10 cellular contexts compared by ENCODE assay signal in the genomic region with DNA sequence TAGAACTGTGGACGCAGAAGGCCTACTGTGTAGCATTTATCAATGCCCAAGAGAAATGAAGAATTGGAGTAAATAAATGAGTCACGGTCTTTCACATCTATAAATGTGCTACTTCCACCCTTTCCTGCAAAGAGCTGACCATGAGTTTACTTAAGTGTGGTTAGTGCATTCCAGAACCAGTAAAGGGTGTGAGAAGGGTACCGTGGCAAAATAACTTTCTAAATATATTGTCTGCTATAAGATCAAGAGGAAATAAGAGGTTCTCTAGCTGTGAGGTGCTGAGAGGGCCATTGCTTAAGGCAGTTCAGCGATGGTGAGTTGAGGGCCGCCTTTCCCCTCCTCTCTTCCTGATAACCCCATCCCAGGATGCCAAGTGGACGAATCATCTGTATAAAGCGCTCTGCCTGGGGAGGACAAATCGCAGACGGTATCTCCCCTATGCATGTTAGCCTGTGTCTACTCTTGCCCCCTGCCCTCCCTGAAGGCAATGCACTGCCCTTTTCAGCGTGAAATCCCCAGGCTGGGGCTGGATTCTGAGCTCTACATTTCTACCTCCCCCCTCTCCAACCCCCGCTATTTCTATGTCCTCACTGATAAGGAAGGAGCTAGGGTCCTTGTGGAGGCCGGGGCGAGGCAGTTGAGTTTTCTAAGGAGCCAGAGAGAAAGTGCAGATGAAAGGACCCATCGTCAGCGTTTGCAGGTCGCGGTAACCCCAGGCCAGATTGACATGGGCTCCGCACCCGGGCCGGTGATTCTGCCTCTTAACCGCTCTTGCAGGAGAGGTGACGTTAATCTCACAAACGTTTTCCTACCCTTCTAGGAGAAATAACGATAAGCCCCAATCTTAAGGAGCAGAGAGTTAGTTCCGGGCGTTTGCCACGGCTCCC. TPM values are rescaled to one million over a fixed set of nuclear protein-coding genes. Genes with fewer than 3 reads are reported as not detected.
DNase-seq lines count a peak whose midpoint lies in the region; ATAC-seq and TF ChIP-seq lines count a peak whose summit lies in the region.
"Had no signal": no experiment of that assay in that cellular context is flagged by ENCODE, and none has a peak within 500 bp of the region (broad histone marks: within the 10 kb centered on the region; RNA-seq: fewer than 3 reads in every experiment).

No MANE protein-coding gene starts in this region.

- H3K4me3 ChIP-seq in CD4-positive, CD25-positive, alpha-beta regulatory T cell (ENCODE audit: low read depth, low read length) = no peak overlapping the region

- peaks cover 3% of the 10 kb centered on the region for H3K4me1 ChIP-seq in CD4-positive, CD25-positive, alpha-beta regulatory T cell (ENCODE audit: control insufficient read depth, insufficient read depth, low read length, poor library complexity, severe bottlenecking)

- TF ChIP-seq CTCF in endothelial cell (IDR thresholded peaks at IDR 0.05; ENCODE audit: unreplicated experiment) (no peak), neural crest cell (conservative IDR thresholded peaks at IDR 0.05) (no peak)

- no peak for ATAC-seq in CD4-positive, CD25-positive, alpha-beta regulatory T cell (ENCODE audit: low read depth in 2 of 2)
- no peak for ATAC-seq in HG03196 (IDR thresholded peaks at IDR 0.05; ENCODE audit: unreplicated experiment)
- ATAC-seq in GM21528 (IDR thresholded peaks at IDR 0.05; ENCODE audit: low FRiP score, unreplicated experiment) = no peak
- no peak for ATAC-seq in HG03342 (IDR thresholded peaks at IDR 0.05; ENCODE audit: unreplicated experiment)

- peaks cover 3% of the 10 kb centered on the region for H3K27me3 ChIP-seq in CD4-positive, CD25-positive, alpha-beta regulatory T cell (ENCODE audit: control insufficient read depth, insufficient read depth, low read length)

- H3K27ac Mint-ChIP-seq in CD4-positive, CD25-positive, alpha-beta regulatory T cell = no peak overlapping the region
- H3K27ac Mint-ChIP-seq in endothelial cell (ENCODE audit: unreplicated experiment) (no peak overlapping the region), neural crest cell (ENCODE audit: unreplicated experiment) (no peak overlapping the region)

- no peak overlapping the region for H3K27ac ChIP-seq in CD4-positive, CD25-positive, alpha-beta regulatory T cell (ENCODE audit: insufficient read depth, low read length, poor library complexity, severe bottlenecking)

- H3K36me3 ChIP-seq in CD4-positive, CD25-positive, alpha-beta regulatory T cell (ENCODE audit: control insufficient read depth, insufficient read depth, low read length) = no peaks in the 10 kb centered on the region

- peaks cover 0 to 10% (median 5%) of the 10 kb centered on the region in 7 donors for H3K9me3 Mint-ChIP-seq in CD4-positive, CD25-positive, alpha-beta regulatory T cell
- H3K9me3 Mint-ChIP-seq in endothelial cell (ENCODE audit: unreplicated experiment) = no peaks in the 10 kb centered on the region
- H3K9me3 Mint-ChIP-seq in neural crest cell = no peaks in the 10 kb centered on the region

- no peaks in the 10 kb centered on the region for H3K9me3 ChIP-seq in CD4-positive, CD25-positive, alpha-beta regulatory T cell (ENCODE audit: control insufficient read depth in 2 of 2, low read length in 2 of 2)

- H3K4me1 Mint-ChIP-seq in CD4-positive, CD25-positive, alpha-beta regulatory T cell = peaks cover 0 to 13% (median 2%) of the 10 kb centered on the region in 4 donors
- H3K4me1 Mint-ChIP-seq in endothelial cell (ENCODE audit: unreplicated experiment) (no peaks in the 10 kb centered on the region), neural crest cell (peaks cover 6% of the 10 kb centered on the region)

- H3K36me3 Mint-ChIP-seq in CD4-positive, CD25-positive, alpha-beta regulatory T cell = no peaks in the 10 kb centered on the region
- no peaks in the 10 kb centered on the region for H3K36me3 Mint-ChIP-seq in endothelial cell (ENCODE audit: low read depth, unreplicated experiment)
- H3K36me3 Mint-ChIP-seq in neural crest cell (ENCODE audit: low read depth) = no peaks in the 10 kb centered on the region

- peaks cover 13% of the 10 kb centered on the region for H3K27me3 Mint-ChIP-seq in CD4-positive, CD25-positive, alpha-beta regulatory T cell
- H3K27me3 Mint-ChIP-seq in endothelial cell (ENCODE audit: unreplicated experiment) = peaks cover 4% of the 10 kb centered on the region
- peaks cover 21% of the 10 kb centered on the region for H3K27me3 Mint-ChIP-seq in neural crest cell (ENCODE audit: low read depth)

- no peak for DNase-seq in CD4-positive, CD25-positive, alpha-beta regulatory T cell
- DNase-seq in LHCN-M2 (ENCODE audit: low read depth) (peak; percentile 21), endothelial cell (ENCODE audit: low spot score) (no peak), neural crest cell (ENCODE audit: low read depth, low spot score) (no peak)
- DNase-seq in activated CD4-positive, alpha-beta T cell treated with anti-CD3 and anti-CD28 coated beads, Interleukin-2, amount 50 U/mL, for 4 hours = no peak
- DNase-seq: DMS 273 treated with DMSO at 0.1 percent for 48 hours, kidney glomerular epithelial cell had no signal

- peak overlapping the region in 3 of 4 donors; percentile 28 to 72 (median 46) for H3K4me3 Mint-ChIP-seq in CD4-positive, CD25-positive, alpha-beta regulatory T cell
- H3K4me3 Mint-ChIP-seq in endothelial cell (ENCODE audit: unreplicated experiment) (peak overlapping the region; percentile 81), neural crest cell (peak overlapping the region; percentile 80)

RNA-seq across cellular contexts. Expression of a gene that starts 1.5 kb away (rescaled TPM):
- total RNA-seq in CD4-positive, CD25-positive, alpha-beta regulatory T cell = not detected
- not detected for polyA plus RNA-seq in CD4-positive, CD25-positive, alpha-beta regulatory T cell
- total RNA-seq in LHCN-M2 (2014; rRNA removed) = 0.40 and 0.51 TPM in 2 replicates
- polyA plus RNA-seq in LHCN-M2 (2012) = 0.18 TPM
- total RNA-seq in endothelial cell (ENCODE audit: unreplicated experiment) = 0.64 TPM
- total RNA-seq in neural crest cell = 1.9 and 3.6 TPM in 2 replicates
